Comparison of ENCODE assay signal across 21 cellular contexts in the genomic region with DNA sequence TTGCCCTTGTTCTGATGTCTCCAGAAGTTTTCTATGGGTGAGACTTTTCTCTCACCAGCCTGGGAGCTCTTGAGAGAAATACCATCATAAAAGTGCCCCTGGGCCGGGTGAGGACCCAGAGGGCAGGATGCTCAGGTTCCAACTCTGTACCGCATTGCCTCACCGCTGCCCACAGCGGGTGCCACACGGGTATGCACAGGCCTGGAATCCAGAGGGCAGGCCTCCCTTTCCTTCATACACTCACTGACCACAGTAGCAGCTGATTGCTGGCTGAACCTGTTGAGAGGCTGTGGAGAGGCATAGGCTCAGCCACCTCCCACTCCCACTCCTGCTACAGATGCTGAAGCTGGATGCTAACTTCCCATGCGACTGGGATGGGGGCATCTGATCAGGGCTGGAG.
"Had no signal": no experiment of that assay in that cellular context is flagged by ENCODE, and none has a peak within 500 bp of the region (broad histone marks: within the 10 kb centered on the region; RNA-seq: fewer than 3 reads in every experiment).

No MANE protein-coding gene starts in this region.

- DNase-seq: KBM-7, MG63, NCI-H1092, NCI-H1105 treated with DMSO at 0.1 percent for 48 hours, NCI-H1417 treated with DMSO at 0.1 percent for 48 hours, NCI-H146, NCI-H1694 treated with DMSO at 0.1 percent for 48 hours, NCI-H1930, NCI-H2081, NCI-H2107, NCI-H226, NCI-H446, NCI-H510A, NCI-H524 treated with DMSO at 0.1 percent for 48 hours, NCI-H69, NCI-H774, Right ventricle myocardium superior, RPMI8226, SIG-M5 had no signal

- H3K9me3 ChIP-seq: MG63, SJSA1 had no signal

- H3K36me3 ChIP-seq: MG63, SJSA1 had no signal

- H3K27me3 ChIP-seq: MG63 had no signal

- H3K27ac ChIP-seq: SJSA1, SK-N-MC had no signal

- H3K4me3 ChIP-seq: MG63, SJSA1, SK-N-MC had no signal
